In the genomic region with DNA sequence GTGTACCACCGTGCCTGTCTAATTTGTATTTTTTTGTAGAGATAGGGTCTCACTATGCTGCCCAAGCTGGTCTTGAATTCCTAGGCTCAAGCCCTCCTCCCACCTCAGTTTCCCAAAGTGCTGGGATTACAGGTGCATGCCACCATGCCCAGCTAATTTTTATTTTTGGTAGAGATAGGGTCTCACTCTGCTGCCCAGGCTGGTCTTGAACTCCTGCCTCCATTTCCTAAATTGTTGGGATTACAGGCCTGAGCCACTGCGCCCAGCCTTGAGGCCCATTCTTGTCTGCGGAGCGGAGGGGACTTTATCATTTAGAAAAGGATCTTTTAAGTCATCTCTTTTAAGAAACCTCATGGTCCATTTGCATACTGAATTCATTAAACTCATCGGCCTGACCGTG, we compare ENCODE assay signal across 1 cellular context.
TF ChIP-seq lines count a peak whose summit lies in the region.

No MANE protein-coding gene starts in this region.

TF ChIP-seq in GM23338, 12 proteins besides CTCF, POLR2A, EP300 and RAD21 (continued from another document):
- TF ChIP-seq, protein P1, sequence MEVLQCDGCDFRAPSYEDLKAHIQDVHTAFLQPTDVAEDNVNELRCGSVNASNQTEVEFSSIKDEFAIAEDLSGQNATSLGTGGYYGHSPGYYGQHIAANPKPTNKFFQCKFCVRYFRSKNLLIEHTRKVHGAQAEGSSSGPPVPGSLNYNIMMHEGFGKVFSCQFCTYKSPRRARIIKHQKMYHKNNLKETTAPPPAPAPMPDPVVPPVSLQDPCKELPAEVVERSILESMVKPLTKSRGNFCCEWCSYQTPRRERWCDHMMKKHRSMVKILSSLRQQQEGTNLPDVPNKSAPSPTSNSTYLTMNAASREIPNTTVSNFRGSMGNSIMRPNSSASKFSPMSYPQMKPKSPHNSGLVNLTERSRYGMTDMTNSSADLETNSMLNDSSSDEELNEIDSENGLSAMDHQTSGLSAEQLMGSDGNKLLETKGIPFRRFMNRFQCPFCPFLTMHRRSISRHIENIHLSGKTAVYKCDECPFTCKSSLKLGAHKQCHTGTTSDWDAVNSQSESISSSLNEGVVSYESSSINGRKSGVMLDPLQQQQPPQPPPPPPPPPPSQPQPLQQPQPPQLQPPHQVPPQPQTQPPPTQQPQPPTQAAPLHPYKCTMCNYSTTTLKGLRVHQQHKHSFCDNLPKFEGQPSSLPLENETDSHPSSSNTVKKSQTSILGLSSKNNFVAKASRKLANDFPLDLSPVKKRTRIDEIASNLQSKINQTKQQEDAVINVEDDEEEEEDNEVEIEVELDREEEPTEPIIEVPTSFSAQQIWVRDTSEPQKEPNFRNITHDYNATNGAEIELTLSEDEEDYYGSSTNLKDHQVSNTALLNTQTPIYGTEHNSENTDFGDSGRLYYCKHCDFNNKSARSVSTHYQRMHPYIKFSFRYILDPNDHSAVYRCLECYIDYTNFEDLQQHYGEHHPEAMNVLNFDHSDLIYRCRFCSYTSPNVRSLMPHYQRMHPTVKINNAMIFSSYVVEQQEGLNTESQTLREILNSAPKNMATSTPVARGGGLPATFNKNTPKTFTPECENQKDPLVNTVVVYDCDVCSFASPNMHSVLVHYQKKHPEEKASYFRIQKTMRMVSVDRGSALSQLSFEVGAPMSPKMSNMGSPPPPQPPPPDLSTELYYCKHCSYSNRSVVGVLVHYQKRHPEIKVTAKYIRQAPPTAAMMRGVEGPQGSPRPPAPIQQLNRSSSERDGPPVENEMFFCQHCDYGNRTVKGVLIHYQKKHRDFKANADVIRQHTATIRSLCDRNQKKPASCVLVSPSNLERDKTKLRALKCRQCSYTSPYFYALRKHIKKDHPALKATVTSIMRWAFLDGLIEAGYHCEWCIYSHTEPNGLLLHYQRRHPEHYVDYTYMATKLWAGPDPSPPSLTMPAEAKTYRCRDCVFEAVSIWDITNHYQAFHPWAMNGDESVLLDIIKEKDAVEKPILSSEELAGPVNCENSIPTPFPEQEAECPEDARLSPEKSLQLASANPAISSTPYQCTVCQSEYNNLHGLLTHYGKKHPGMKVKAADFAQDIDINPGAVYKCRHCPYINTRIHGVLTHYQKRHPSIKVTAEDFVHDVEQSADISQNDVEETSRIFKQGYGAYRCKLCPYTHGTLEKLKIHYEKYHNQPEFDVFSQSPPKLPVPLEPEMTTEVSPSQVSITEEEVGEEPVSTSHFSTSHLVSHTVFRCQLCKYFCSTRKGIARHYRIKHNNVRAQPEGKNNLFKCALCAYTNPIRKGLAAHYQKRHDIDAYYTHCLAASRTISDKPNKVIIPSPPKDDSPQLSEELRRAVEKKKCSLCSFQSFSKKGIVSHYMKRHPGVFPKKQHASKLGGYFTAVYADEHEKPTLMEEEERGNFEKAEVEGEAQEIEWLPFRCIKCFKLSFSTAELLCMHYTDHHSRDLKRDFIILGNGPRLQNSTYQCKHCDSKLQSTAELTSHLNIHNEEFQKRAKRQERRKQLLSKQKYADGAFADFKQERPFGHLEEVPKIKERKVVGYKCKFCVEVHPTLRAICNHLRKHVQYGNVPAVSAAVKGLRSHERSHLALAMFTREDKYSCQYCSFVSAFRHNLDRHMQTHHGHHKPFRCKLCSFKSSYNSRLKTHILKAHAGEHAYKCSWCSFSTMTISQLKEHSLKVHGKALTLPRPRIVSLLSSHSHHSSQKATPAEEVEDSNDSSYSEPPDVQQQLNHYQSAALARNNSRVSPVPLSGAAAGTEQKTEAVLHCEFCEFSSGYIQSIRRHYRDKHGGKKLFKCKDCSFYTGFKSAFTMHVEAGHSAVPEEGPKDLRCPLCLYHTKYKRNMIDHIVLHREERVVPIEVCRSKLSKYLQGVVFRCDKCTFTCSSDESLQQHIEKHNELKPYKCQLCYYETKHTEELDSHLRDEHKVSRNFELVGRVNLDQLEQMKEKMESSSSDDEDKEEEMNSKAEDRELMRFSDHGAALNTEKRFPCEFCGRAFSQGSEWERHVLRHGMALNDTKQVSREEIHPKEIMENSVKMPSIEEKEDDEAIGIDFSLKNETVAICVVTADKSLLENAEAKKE (CRISPR knock-in tag; IDR thresholded peaks at IDR 0.05): no peak
- TF ChIP-seq STAT1 (IDR thresholded peaks at IDR 0.05; ENCODE audit: unreplicated experiment): no peak
- no peak for TF ChIP-seq ZNF114 (CRISPR knock-in tag; IDR thresholded peaks at IDR 0.05)
- no peak for TF ChIP-seq POLR2AphosphoS5 (IDR thresholded peaks at IDR 0.05; ENCODE audit: low read depth)
- TF ChIP-seq REST (IDR thresholded peaks at IDR 0.05; ENCODE audit: unreplicated experiment): no peak
- TF ChIP-seq NANOG (IDR thresholded peaks at IDR 0.05; ENCODE audit: borderline replicate concordance): no peak
- TF ChIP-seq JUNB (IDR thresholded peaks at IDR 0.05; ENCODE audit: unreplicated experiment): no peak
- no peak for TF ChIP-seq EZH2phosphoT487 (IDR thresholded peaks at IDR 0.05; ENCODE audit: unreplicated experiment)
- TF ChIP-seq CREB1 (CRISPR knock-in tag; IDR thresholded peaks at IDR 0.05; ENCODE audit: low read depth): no peak
